ENCODE assay signal across 10 cellular contexts in the genomic region with DNA sequence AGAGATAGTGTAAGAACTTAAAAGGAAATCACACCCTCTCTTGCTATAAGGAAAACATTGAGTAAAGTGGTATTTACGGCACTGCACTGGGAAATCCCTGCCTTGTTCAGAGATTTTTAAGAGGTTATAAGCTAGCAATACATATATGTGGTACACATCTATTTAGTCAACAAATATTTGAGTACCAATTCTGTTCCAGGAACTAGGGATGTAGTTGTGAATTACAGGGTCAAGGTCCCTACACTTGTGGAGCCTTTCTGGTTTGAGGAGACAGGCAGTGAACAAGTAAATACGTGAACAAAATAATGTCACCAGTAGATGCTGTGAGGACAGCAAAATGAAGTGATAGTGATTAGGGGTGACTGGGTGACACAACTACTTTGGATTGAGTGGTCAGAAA. TPM values are rescaled to one million over a fixed set of nuclear protein-coding genes. Genes with fewer than 3 reads are reported as not detected.
DNase-seq lines count a peak whose midpoint lies in the region; ATAC-seq and TF ChIP-seq lines count a peak whose summit lies in the region.
"Had no signal": no experiment of that assay in that cellular context is flagged by ENCODE, and none has a peak within 500 bp of the region (broad histone marks: within the 10 kb centered on the region; RNA-seq: fewer than 3 reads in every experiment).

No MANE protein-coding gene starts in this region.

- H3K9me3 ChIP-seq in Panc1 (ENCODE audit: control insufficient read depth, insufficient read depth, low read depth, low read length) (peaks cover 8% of the 10 kb centered on the region; the same call in 1 of the 2 replicates), smooth muscle cell (replicated peaks; ENCODE audit: low read depth) (no peaks in the 10 kb centered on the region), tibial artery (no peaks in the 10 kb centered on the region)
- H3K9me3 ChIP-seq: MG63 had no signal

- H3K36me3 ChIP-seq in Panc1 (ENCODE audit: control insufficient read depth, insufficient read depth, low read length) (no peaks in the 10 kb centered on the region), smooth muscle cell (ENCODE audit: low read depth) (no peaks in the 10 kb centered on the region), tibial artery (no peaks in the 10 kb centered on the region)

- H3K79me2 ChIP-seq in smooth muscle cell (ENCODE audit: low read depth) = peaks cover 66% of the 10 kb centered on the region

- peaks cover 10% of the 10 kb centered on the region for H3F3A ChIP-seq in smooth muscle cell (ENCODE audit: low read depth)

- H2AFZ ChIP-seq in smooth muscle cell (ENCODE audit: low read depth) = no peak overlapping the region

- H3K4me1 ChIP-seq in Panc1 (ENCODE audit: control insufficient read depth, insufficient read depth, low read length) = peaks cover 28% of the 10 kb centered on the region
- peaks cover 13% of the 10 kb centered on the region for H3K4me1 ChIP-seq in smooth muscle cell (ENCODE audit: low read depth)
- peaks cover 0 to 31% (median 20%) of the 10 kb centered on the region in 4 donors for H3K4me1 ChIP-seq in tibial artery

- in situ Hi-C loops in Panc1 (cut with HindIII; ENCODE audit: low pct_unique_long_range_greater_than_20kb, low sequenced_read_pairs) = no loop called here

- POLR2A ChIA-PET in Panc1 (lab: Charles Lee) = no interaction called here

- H3K27me3 Mint-ChIP-seq in activated T-cell treated with anti-CD3 and anti-CD28 coated beads, Interleukin-2, amount 50 U/mL, for 4 hours (ENCODE audit: low read depth) = no peaks in the 10 kb centered on the region
- peaks cover 2 to 11% (median 4%) of the 10 kb centered on the region in 3 donors for H3K27me3 Mint-ChIP-seq in immature natural killer cell (ENCODE audit: low read depth in 3 of 3)

- intact Hi-C loops in Panc1 (cut with micrococcal nuclease; ENCODE audit: unreplicated experiment) = no loop called here
- intact Hi-C loops in tibial artery (cut with DNase I; ENCODE audit: low total_unique reads) = loop anchor here (5.0 kb wide), 1 partner anchor 96 kb away; the partner anchor contains the start of genes PLAGL2 and POFUT1

- no TSS peak for BruUV-seq in Panc1 (replicated peaks; lab: Mats Ljungman, UMichigan)

- H4K20me1 ChIP-seq in smooth muscle cell (ENCODE audit: low read depth) = peaks cover 52% of the 10 kb centered on the region

- peak overlapping the region; percentile 99 for H3K4me2 ChIP-seq in smooth muscle cell

- H3K27ac Mint-ChIP-seq in immature natural killer cell = peak overlapping the region in 4 of 6 donors; percentile 15 to 98 (median 60)

- CTCF ChIA-PET in Panc1 (lab: Charles Lee) = no interaction called here

- peaks cover 44% of the 10 kb centered on the region for H3K4me1 Mint-ChIP-seq in activated T-cell treated with anti-CD3 and anti-CD28 coated beads, Interleukin-2, amount 50 U/mL, for 4 hours (ENCODE audit: low read depth)
- H3K4me1 Mint-ChIP-seq in immature natural killer cell = peaks cover 39 to 58% of the 10 kb centered on the region in 2 donors

- no peak for DNase-seq in activated T-cell treated with anti-CD3 and anti-CD28 coated beads, Interleukin-2, amount 50 U/mL, for 4 hours
- DNase-seq in activated T-cell treated with anti-CD3 and anti-CD28 coated beads, Interleukin-2, amount 50 U/mL, for 48 hours = no peak
- DNase-seq in Panc1 (ENCODE audit: low read depth, low spot score) (no peak), immature natural killer cell (no peak), smooth muscle cell (lab: John Stamatoyannopoulos, UW; ENCODE audit: unreplicated experiment) (no peak), tibial artery (no peak), AML-193 (lab: John Stamatoyannopoulos, UW) (no peak)

- H3K27me3 ChIP-seq in Panc1 (ENCODE audit: control insufficient read depth, insufficient read depth, low read length) (no peaks in the 10 kb centered on the region), smooth muscle cell (ENCODE audit: low read depth) (peaks cover 5% of the 10 kb centered on the region), tibial artery (no peaks in the 10 kb centered on the region)
- H3K27me3 ChIP-seq: MG63 had no signal

- TF ChIP-seq CTCF in Panc1 (IDR thresholded peaks at IDR 0.05) (no peak), smooth muscle cell (IDR thresholded peaks at IDR 0.05; ENCODE audit: borderline replicate concordance, insufficient read depth, poor library complexity, severe bottlenecking) (no peak), tibial artery (IDR thresholded peaks at IDR 0.05) (no peak)

- no peak overlapping the region for H3K9ac ChIP-seq in smooth muscle cell (ENCODE audit: low read depth)

- WGBS in smooth muscle cell (ENCODE audit: low lambda C conversion rate) = 94% methylated on average over 2 of the region's 2 CpGs

- H3K4me3 Mint-ChIP-seq in activated T-cell treated with anti-CD3 and anti-CD28 coated beads, Interleukin-2, amount 50 U/mL, for 4 hours = peak overlapping the region; percentile 96
- H3K4me3 Mint-ChIP-seq in immature natural killer cell = peak overlapping the region in 3 of 5 donors; percentile 93 to 96 (median 95)

- H3K4me3 ChIP-seq in Panc1 (ENCODE audit: low read depth in 2 of 2, low read length in 2 of 2) (no peak overlapping the region), smooth muscle cell (peak overlapping the region; percentile 78), tibial artery (no peak overlapping the region)

- H3K27ac ChIP-seq in Panc1 (ENCODE audit: low read length) (peak overlapping the region; percentile 9; the same call in 1 of the 2 replicates), smooth muscle cell (ENCODE audit: low read depth) (no peak overlapping the region), tibial artery (no peak overlapping the region)

- no peak for ATAC-seq in activated T-cell treated with anti-CD3 and anti-CD28 coated beads, Interleukin-2, amount 50 U/mL, for 4 hours
- ATAC-seq in Panc1 (no peak), HG03039 (IDR thresholded peaks at IDR 0.05; ENCODE audit: unreplicated experiment) (no peak)

- H3K36me3 Mint-ChIP-seq in activated T-cell treated with anti-CD3 and anti-CD28 coated beads, Interleukin-2, amount 50 U/mL, for 4 hours (ENCODE audit: insufficient read depth) = peaks cover 13% of the 10 kb centered on the region
- no peaks in the 10 kb centered on the region for H3K36me3 Mint-ChIP-seq in immature natural killer cell

- no peaks in the 10 kb centered on the region for H3K9me3 Mint-ChIP-seq in activated T-cell treated with anti-CD3 and anti-CD28 coated beads, Interleukin-2, amount 50 U/mL, for 4 hours
- peaks cover 0 to 1% (median 0%) of the 10 kb centered on the region in 6 donors for H3K9me3 Mint-ChIP-seq in immature natural killer cell

RNA-seq across cellular contexts. Expression of gene TM9SF4, which starts 1.8 kb away (rescaled TPM):
- total RNA-seq in activated T-cell treated with anti-CD3 and anti-CD28 coated beads, Interleukin-2, amount 50 U/mL, for 4 hours = 10 to 100 TPM; 43.5 to 48.6 (median 44.4) TPM
- total RNA-seq in Panc1 (2021; ENCODE audit: unreplicated experiment) = 180 TPM
- polyA plus RNA-seq in Panc1 (2012; ENCODE audit: insufficient read length) = 137 TPM
- 10 to 100 TPM; 22.0 to 42.9 (median 38.5) TPM for polyA plus RNA-seq in immature natural killer cell
- total RNA-seq in smooth muscle cell = 59.2 and 75.8 TPM in 2 replicates
- 73.9 and 90.2 TPM in 2 replicates for polyA plus RNA-seq in smooth muscle cell

RNA-seq across cellular contexts. Expression of gene HCK, which starts 59.2 kb away (rescaled TPM):
- total RNA-seq in activated T-cell treated with anti-CD3 and anti-CD28 coated beads, Interleukin-2, amount 50 U/mL, for 4 hours = under 1 TPM in 2 of 3 donors, not detected in 1; 0.13 to 0.46 TPM
- total RNA-seq in Panc1 (2021; ENCODE audit: unreplicated experiment) (0.98 TPM), smooth muscle cell (2.0 and 2.5 TPM in 2 replicates)
- 1.1 TPM for polyA plus RNA-seq in Panc1 (2012; ENCODE audit: insufficient read length)
- polyA plus RNA-seq in immature natural killer cell (1 to 10 TPM; 1.7 to 8.8 (median 7.3) TPM), smooth muscle cell (2.1 and 2.4 TPM in 2 replicates)
- polyA plus RNA-seq: AG04450 had no signal
